11 cellular contexts compared by ENCODE assay signal in the genomic region with DNA sequence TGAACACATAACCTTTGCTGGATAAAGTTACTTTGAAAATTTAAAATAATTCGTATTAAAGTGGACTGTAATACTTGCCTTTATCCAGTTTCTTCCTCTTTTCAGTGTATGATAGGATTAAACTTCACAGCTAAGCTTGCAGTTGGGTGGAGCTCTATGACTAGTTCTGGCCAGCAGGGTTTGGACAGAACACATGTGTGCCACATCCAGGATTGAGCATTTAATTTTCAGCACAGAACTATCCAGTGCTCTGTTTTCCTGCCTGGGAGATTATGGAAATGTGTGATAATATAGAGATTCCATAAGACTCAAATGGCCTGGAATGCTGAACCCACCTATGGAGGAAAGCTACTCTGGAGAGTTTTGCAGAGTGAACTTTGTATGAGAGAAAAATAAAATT.
"Had no signal": no experiment of that assay in that cellular context is flagged by ENCODE, and none has a peak within 500 bp of the region (broad histone marks: within the 10 kb centered on the region; RNA-seq: fewer than 3 reads in every experiment).

No MANE protein-coding gene starts in this region.

- H3K36me3 Mint-ChIP-seq: stimulated activated naive B cell treated with anti-CD40 and anti-IgM and Interleukin-4, amounts not matched to agents 10 μg/mL and 1 μg/mL and 100 μg/mL, for 72 hours had no signal

- H3K4me3 Mint-ChIP-seq: activated T-helper 1 cell treated with anti-CD3 and anti-CD28 coated beads, Interleukin-12 subunit alpha, Interleukin-12 subunit beta, Interleukin-2, Interleukin-4 antibody, amounts not matched to agents 30 ng/mL and 10 ng/mL and 1 ng/mL, durations not matched to agents 14 hours and 24 hours and 36 hours; effector memory CD8-positive, alpha-beta T cell; immature natural killer cell; natural killer cell; stimulated activated naive B cell treated with anti-CD40 and anti-IgM and Interleukin-4, amounts not matched to agents 10 μg/mL and 1 μg/mL and 100 μg/mL, for 72 hours had no signal

- H3K4me1 Mint-ChIP-seq: immature natural killer cell; natural killer cell; stimulated activated naive B cell treated with anti-CD40 and anti-IgM and Interleukin-4, amounts not matched to agents 10 μg/mL and 1 μg/mL and 100 μg/mL, for 72 hours had no signal

- H3K27ac Mint-ChIP-seq: activated naive CD4-positive, alpha-beta T cell treated with anti-CD3 and anti-CD28 coated beads, Interleukin-2, amount 50 U/mL, for 72 hours; activated T-helper 1 cell treated with anti-CD3 and anti-CD28 coated beads, Interleukin-12 subunit alpha, Interleukin-12 subunit beta, Interleukin-2, Interleukin-4 antibody, amounts not matched to agents 30 ng/mL and 10 ng/mL and 1 ng/mL, durations not matched to agents 14 hours and 24 hours and 36 hours; effector memory CD8-positive, alpha-beta T cell; immature natural killer cell; natural killer cell; stimulated activated naive B cell treated with anti-CD40 and anti-IgM and Interleukin-4, amounts not matched to agents 10 μg/mL and 1 μg/mL and 100 μg/mL, for 72 hours had no signal

- DNase-seq: activated CD4-positive, alpha-beta T cell treated with anti-CD3 and anti-CD28 coated beads, Interleukin-2, amount 50 U/mL, for 48 hours; activated gamma-delta T cell treated with Interleukin-2 at 50 U/mL for 16 hours; effector memory CD8-positive, alpha-beta T cell; immature natural killer cell; kidney glomerular epithelial cell; mesendoderm; natural killer cell; stimulated activated naive B cell treated with anti-CD40 and anti-IgM and Interleukin-4, amounts not matched to agents 10 μg/mL and 1 μg/mL and 100 μg/mL, for 72 hours had no signal

- H3K27ac ChIP-seq: epithelial cell of prostate had no signal

- H3K27me3 Mint-ChIP-seq: effector memory CD8-positive, alpha-beta T cell; stimulated activated naive B cell treated with anti-CD40 and anti-IgM and Interleukin-4, amounts not matched to agents 10 μg/mL and 1 μg/mL and 100 μg/mL, for 72 hours had no signal

- ATAC-seq: activated naive CD4-positive, alpha-beta T cell treated with anti-CD3 and anti-CD28 coated beads, Interleukin-2, amount 50 U/mL, for 72 hours; effector memory CD8-positive, alpha-beta T cell; natural killer cell; stimulated activated naive B cell treated with anti-CD40 and anti-IgM and Interleukin-4, amounts not matched to agents 10 μg/mL and 1 μg/mL and 100 μg/mL, for 72 hours had no signal
